ENCODE assay signal across 1 cellular context in the genomic region with DNA sequence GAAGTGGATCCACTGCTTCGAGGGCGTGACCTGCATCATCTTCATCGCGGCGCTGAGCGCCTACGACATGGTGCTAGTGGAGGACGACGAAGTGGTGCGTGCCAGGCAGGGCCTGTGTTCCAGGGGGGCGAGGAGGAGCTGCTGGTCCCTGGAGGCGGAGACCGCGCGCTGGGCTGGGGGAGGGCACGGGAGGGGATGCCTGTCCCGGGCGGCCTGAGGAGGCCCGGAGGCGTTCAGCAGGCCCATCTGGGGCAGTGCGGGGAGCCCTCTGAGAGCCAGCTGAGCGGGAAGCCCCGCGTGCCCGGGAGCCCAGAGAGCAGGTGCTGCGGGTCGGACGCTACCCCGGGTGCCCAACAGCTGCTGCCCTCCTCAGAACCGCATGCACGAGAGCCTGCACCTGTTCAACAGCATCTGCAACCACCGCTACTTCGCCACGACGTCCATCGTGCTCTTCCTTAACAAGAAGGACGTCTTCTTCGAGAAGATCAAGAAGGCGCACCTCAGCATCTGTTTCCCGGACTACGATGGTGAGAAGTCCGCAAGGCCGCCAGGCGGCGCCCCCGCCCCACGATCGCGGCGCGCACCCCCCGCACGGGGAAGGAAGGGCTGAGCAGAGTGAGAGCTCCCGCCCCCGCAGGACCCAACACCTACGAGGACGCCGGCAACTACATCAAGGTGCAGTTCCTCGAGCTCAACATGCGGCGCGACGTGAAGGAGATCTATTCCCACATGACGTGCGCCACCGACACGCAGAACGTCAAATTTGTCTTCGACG.
TF ChIP-seq lines count a peak whose summit lies in the region.

No MANE protein-coding gene starts in this region.

TF ChIP-seq in GM12878, 131 proteins besides CTCF, POLR2A, EP300 and RAD21:
- TF ChIP-seq MEF2A (IDR thresholded peaks at IDR 0.05; ENCODE audit: insufficient read depth, low read depth, low read length), result no peak
- TF ChIP-seq, protein P1, sequence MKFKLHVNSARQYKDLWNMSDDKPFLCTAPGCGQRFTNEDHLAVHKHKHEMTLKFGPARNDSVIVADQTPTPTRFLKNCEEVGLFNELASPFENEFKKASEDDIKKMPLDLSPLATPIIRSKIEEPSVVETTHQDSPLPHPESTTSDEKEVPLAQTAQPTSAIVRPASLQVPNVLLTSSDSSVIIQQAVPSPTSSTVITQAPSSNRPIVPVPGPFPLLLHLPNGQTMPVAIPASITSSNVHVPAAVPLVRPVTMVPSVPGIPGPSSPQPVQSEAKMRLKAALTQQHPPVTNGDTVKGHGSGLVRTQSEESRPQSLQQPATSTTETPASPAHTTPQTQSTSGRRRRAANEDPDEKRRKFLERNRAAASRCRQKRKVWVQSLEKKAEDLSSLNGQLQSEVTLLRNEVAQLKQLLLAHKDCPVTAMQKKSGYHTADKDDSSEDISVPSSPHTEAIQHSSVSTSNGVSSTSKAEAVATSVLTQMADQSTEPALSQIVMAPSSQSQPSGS (IDR thresholded peaks at IDR 0.05; ENCODE audit: low read length), result no peak
- no peak for TF ChIP-seq NFXL1 (IDR thresholded peaks at IDR 0.05; ENCODE audit: borderline replicate concordance)
- no peak for TF ChIP-seq FOS (IDR thresholded peaks at IDR 0.05; ENCODE audit: borderline replicate concordance, extremely low read depth, insufficient read length)
- peak; percentile 27; the same call in 1 of the 2 replicates for TF ChIP-seq YY1 (IDR thresholded peaks at IDR 0.05; ENCODE audit: low read depth, low read length)
- TF ChIP-seq TCF12 (IDR thresholded peaks at IDR 0.05; ENCODE audit: low read depth, low read length), result 0 out of 2 replicates have a peak, but pooled peaks have one; percentile 38
- TF ChIP-seq SMC3 (IDR thresholded peaks at IDR 0.05; ENCODE audit: borderline replicate concordance, low read length), result peak; percentile 77
- TF ChIP-seq, protein P2, sequence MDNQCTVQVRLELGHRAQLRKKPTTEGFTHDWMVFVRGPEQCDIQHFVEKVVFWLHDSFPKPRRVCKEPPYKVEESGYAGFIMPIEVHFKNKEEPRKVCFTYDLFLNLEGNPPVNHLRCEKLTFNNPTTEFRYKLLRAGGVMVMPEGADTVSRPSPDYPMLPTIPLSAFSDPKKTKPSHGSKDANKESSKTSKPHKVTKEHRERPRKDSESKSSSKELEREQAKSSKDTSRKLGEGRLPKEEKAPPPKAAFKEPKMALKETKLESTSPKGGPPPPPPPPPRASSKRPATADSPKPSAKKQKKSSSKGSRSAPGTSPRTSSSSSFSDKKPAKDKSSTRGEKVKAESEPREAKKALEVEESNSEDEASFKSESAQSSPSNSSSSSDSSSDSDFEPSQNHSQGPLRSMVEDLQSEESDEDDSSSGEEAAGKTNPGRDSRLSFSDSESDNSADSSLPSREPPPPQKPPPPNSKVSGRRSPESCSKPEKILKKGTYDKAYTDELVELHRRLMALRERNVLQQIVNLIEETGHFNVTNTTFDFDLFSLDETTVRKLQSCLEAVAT (IDR thresholded peaks at IDR 0.05), result no peak
- TF ChIP-seq RFX5 (IDR thresholded peaks at IDR 0.05; ENCODE audit: low read depth, low read length), result no peak
- TF ChIP-seq, protein P3, sequence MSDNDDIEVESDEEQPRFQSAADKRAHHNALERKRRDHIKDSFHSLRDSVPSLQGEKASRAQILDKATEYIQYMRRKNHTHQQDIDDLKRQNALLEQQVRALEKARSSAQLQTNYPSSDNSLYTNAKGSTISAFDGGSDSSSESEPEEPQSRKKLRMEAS (IDR thresholded peaks at IDR 0.05; ENCODE audit: low read depth, low read length), result no peak
- TF ChIP-seq, protein P4, sequence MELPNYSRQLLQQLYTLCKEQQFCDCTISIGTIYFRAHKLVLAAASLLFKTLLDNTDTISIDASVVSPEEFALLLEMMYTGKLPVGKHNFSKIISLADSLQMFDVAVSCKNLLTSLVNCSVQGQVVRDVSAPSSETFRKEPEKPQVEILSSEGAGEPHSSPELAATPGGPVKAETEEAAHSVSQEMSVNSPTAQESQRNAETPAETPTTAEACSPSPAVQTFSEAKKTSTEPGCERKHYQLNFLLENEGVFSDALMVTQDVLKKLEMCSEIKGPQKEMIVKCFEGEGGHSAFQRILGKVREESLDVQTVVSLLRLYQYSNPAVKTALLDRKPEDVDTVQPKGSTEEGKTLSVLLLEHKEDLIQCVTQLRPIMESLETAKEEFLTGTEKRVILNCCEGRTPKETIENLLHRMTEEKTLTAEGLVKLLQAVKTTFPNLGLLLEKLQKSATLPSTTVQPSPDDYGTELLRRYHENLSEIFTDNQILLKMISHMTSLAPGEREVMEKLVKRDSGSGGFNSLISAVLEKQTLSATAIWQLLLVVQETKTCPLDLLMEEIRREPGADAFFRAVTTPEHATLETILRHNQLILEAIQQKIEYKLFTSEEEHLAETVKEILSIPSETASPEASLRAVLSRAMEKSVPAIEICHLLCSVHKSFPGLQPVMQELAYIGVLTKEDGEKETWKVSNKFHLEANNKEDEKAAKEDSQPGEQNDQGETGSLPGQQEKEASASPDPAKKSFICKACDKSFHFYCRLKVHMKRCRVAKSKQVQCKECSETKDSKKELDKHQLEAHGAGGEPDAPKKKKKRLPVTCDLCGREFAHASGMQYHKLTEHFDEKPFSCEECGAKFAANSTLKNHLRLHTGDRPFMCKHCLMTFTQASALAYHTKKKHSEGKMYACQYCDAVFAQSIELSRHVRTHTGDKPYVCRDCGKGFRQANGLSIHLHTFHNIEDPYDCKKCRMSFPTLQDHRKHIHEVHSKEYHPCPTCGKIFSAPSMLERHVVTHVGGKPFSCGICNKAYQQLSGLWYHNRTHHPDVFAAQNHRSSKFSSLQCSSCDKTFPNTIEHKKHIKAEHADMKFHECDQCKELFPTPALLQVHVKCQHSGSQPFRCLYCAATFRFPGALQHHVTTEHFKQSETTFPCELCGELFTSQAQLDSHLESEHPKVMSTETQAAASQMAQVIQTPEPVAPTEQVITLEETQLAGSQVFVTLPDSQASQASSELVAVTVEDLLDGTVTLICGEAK (IDR thresholded peaks at IDR 0.05; ENCODE audit: borderline replicate concordance), result no peak
- TF ChIP-seq BMI1 (IDR thresholded peaks at IDR 0.05; ENCODE audit: borderline replicate concordance), result no peak
- TF ChIP-seq MXI1 (IDR thresholded peaks at IDR 0.05; ENCODE audit: low read depth, low read length), result no peak
- TF ChIP-seq, protein P5, sequence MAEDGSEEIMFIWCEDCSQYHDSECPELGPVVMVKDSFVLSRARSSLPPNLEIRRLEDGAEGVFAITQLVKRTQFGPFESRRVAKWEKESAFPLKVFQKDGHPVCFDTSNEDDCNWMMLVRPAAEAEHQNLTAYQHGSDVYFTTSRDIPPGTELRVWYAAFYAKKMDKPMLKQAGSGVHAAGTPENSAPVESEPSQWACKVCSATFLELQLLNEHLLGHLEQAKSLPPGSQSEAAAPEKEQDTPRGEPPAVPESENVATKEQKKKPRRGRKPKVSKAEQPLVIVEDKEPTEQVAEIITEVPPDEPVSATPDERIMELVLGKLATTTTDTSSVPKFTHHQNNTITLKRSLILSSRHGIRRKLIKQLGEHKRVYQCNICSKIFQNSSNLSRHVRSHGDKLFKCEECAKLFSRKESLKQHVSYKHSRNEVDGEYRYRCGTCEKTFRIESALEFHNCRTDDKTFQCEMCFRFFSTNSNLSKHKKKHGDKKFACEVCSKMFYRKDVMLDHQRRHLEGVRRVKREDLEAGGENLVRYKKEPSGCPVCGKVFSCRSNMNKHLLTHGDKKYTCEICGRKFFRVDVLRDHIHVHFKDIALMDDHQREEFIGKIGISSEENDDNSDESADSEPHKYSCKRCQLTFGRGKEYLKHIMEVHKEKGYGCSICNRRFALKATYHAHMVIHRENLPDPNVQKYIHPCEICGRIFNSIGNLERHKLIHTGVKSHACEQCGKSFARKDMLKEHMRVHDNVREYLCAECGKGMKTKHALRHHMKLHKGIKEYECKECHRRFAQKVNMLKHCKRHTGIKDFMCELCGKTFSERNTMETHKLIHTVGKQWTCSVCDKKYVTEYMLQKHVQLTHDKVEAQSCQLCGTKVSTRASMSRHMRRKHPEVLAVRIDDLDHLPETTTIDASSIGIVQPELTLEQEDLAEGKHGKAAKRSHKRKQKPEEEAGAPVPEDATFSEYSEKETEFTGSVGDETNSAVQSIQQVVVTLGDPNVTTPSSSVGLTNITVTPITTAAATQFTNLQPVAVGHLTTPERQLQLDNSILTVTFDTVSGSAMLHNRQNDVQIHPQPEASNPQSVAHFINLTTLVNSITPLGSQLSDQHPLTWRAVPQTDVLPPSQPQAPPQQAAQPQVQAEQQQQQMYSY (CRISPR knock-in tag; IDR thresholded peaks at IDR 0.05), result no peak
- TF ChIP-seq, protein P6, sequence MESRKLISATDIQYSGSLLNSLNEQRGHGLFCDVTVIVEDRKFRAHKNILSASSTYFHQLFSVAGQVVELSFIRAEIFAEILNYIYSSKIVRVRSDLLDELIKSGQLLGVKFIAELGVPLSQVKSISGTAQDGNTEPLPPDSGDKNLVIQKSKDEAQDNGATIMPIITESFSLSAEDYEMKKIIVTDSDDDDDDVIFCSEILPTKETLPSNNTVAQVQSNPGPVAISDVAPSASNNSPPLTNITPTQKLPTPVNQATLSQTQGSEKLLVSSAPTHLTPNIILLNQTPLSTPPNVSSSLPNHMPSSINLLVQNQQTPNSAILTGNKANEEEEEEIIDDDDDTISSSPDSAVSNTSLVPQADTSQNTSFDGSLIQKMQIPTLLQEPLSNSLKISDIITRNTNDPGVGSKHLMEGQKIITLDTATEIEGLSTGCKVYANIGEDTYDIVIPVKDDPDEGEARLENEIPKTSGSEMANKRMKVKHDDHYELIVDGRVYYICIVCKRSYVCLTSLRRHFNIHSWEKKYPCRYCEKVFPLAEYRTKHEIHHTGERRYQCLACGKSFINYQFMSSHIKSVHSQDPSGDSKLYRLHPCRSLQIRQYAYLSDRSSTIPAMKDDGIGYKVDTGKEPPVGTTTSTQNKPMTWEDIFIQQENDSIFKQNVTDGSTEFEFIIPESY (IDR thresholded peaks at IDR 0.05), result no peak
- no peak for TF ChIP-seq IRF4 (IDR thresholded peaks at IDR 0.05; ENCODE audit: low read depth, low read length)
- TF ChIP-seq EGR1 (IDR thresholded peaks at IDR 0.05; ENCODE audit: borderline replicate concordance in 1 of 2, low read depth in 2 of 2, low read length in 2 of 2), result peak; percentile 50 to 92
